38 cellular contexts compared by ENCODE assay signal in genomic region chr22:21077884-21078508, GRCh38. TPM values are rescaled to one million over a fixed set of nuclear protein-coding genes. Genes with fewer than 3 reads are reported as not detected.
"Had no signal": no experiment of that assay in that cellular context is flagged by ENCODE, and none has a peak within 500 bp of the region (broad histone marks: within the 10 kb centered on the region; RNA-seq: fewer than 3 reads in every experiment).

No MANE protein-coding gene starts in this region.

- H3K9me3 ChIP-seq: colonic mucosa, esophagus muscularis mucosa, heart right ventricle, left ventricle myocardium inferior, lower lobe of right lung, neutrophil, pancreas, right lobe of liver, stomach, thyroid gland had no signal

- H3K4me3 Mint-ChIP-seq: dendritic cell treated with granulocyte-macrophage colony-stimulating factor and Interleukin-4, amounts not matched to agents 40 ng/mL and 50 ng/mL, for 4 days; immature natural killer cell; naive thymus-derived CD8-positive, alpha-beta T cell; nephron progenitor cell had no signal

- ATAC-seq: foreskin keratinocyte; left colon; lower lobe of right lung; naive thymus-derived CD8-positive, alpha-beta T cell; pancreas had no signal

- H3K27me3 Mint-ChIP-seq: progenitor cell of endocrine pancreas had no signal

- H3K36me3 Mint-ChIP-seq: immature natural killer cell; naive thymus-derived CD8-positive, alpha-beta T cell had no signal

- FAIRE-seq: endothelial cell of umbilical vein, pancreas, small intestine had no signal

- H3K4me1 Mint-ChIP-seq: immature natural killer cell; naive thymus-derived CD8-positive, alpha-beta T cell had no signal

- H3K9me3 Mint-ChIP-seq: dendritic cell treated with granulocyte-macrophage colony-stimulating factor and Interleukin-4, amounts not matched to agents 40 ng/mL and 50 ng/mL, for 4 days; immature natural killer cell; naive thymus-derived CD8-positive, alpha-beta T cell had no signal

- H3K27ac Mint-ChIP-seq: dendritic cell treated with granulocyte-macrophage colony-stimulating factor and Interleukin-4, amounts not matched to agents 40 ng/mL and 50 ng/mL, for 4 days; immature natural killer cell; nephron progenitor cell; progenitor cell of endocrine pancreas had no signal

- H3K4me3 ChIP-seq: colonic mucosa, esophagus muscularis mucosa, heart right ventricle, left ventricle myocardium inferior, lower lobe of right lung, pancreas, right lobe of liver, stomach, thyroid gland had no signal

- H3K27me3 ChIP-seq: colonic mucosa, foreskin keratinocyte, neutrophil, pancreas, right lobe of liver, thyroid gland had no signal

- DNase-seq: colonic mucosa; effector memory CD4-positive, alpha-beta T cell; foreskin keratinocyte; glutamatergic neuron; heart right ventricle; hippocampal formation; immature natural killer cell; islet precursor cell; kidney glomerular epithelial cell; left colon; left ventricle myocardium inferior; lower lobe of right lung; naive thymus-derived CD8-positive, alpha-beta T cell; nephron progenitor cell; pancreas; right lobe of liver; small intestine; stimulated activated CD4-positive, alpha-beta T cell treated with anti-CD3 and anti-CD28 coated beads, Interleukin-12 subunit alpha, Interleukin-12 subunit beta, amount 100 ng/mL, for 4 hours; stimulated activated CD4-positive, alpha-beta T cell treated with anti-CD3 and anti-CD28 coated beads, Interleukin-1b, Interleukin-23, amount 100 ng/mL, for 48 hours; stimulated activated CD4-positive, alpha-beta T cell treated with anti-CD3 and anti-CD28 coated beads, Interleukin-4, amount 100 ng/mL, for 1 hour; stimulated activated CD8-positive, alpha-beta memory T cell treated with anti-CD3 and anti-CD28 coated beads, Interleukin-4, amount 100 ng/mL, for 48 hours; stimulated activated naive CD4-positive, alpha-beta T cell treated with Interleukin-2 at 50 U/mL for 16 hours; stomach; thyroid gland; trophoblast cell had no signal

- H3K36me3 ChIP-seq: colonic mucosa, esophagus muscularis mucosa, heart right ventricle, left ventricle myocardium inferior, lower lobe of right lung, neutrophil, pancreas, right lobe of liver, stomach, thyroid gland had no signal

- H3K27ac ChIP-seq: colonic mucosa, esophagus muscularis mucosa, foreskin keratinocyte, heart right ventricle, left ventricle myocardium inferior, lower lobe of right lung, neutrophil, pancreas, right lobe of liver, stomach, thyroid gland had no signal

- H3K4me1 ChIP-seq: colonic mucosa, esophagus muscularis mucosa, foreskin keratinocyte, heart right ventricle, left ventricle myocardium inferior, lower lobe of right lung, pancreas, right lobe of liver, stomach, thyroid gland had no signal

RNA-seq across cellular contexts. Expression of gene LRRC74B, which starts 32.2 kb away (rescaled TPM):
- total RNA-seq: cerebellum, colonic mucosa, endothelial cell of umbilical vein, epithelial cell of proximal tubule, esophagus muscularis mucosa, fibroblast of lung, foreskin keratinocyte, heart right ventricle, left ventricle myocardium inferior, mesenteric fat pad, omental fat pad, pancreas, right lobe of liver, stomach, subcutaneous adipose tissue, temporal lobe, thyroid gland, ureter had no signal
- polyA plus RNA-seq: endothelial cell of umbilical vein; fibroblast of lung; foreskin keratinocyte; heart right ventricle; immature natural killer cell; naive thymus-derived CD8-positive, alpha-beta T cell; stomach had no signal

RNA-seq across cellular contexts. Expression of gene SLC7A4, which starts 45.6 kb away (rescaled TPM):
- total RNA-seq: endothelial cell of umbilical vein had no signal
- polyA plus RNA-seq: endothelial cell of umbilical vein, immature natural killer cell had no signal
